ENCODE assay signal across 13 cellular contexts in the genomic region with DNA sequence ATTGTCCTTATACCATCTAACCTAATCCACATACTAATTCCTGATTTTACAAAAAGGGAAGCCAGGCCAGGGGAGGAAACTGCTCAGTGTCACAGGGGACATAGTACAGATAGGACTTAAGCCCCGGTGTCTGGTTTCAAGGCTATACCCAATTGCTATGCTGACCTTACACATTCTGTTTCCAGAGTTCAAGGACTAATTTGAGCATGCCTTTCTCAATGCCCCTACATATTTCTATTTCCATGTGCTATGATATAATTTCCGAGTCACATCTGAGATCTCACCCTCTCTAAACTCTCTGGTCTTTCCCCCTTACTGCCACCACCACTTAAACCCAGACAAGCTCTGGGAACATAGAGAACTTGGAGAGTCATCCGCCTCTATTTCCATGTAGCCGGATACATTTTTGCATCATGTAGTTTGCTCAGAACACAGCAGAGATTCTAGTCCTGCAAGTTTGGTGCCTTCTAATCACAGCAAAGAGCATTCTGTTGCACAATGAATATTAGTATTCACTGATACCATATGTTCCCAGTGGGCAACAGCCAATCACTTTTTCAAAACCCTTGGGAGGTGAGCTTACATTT. TPM values are rescaled to one million over a fixed set of nuclear protein-coding genes. Genes with fewer than 3 reads are reported as not detected.
DNase-seq lines count a peak whose midpoint lies in the region; ATAC-seq and TF ChIP-seq lines count a peak whose summit lies in the region.
"Had no signal": no experiment of that assay in that cellular context is flagged by ENCODE, and none has a peak within 500 bp of the region (broad histone marks: within the 10 kb centered on the region; RNA-seq: fewer than 3 reads in every experiment).

No MANE protein-coding gene starts in this region.

- no peak for ATAC-seq in HG03196 (IDR thresholded peaks at IDR 0.05; ENCODE audit: unreplicated experiment)
- ATAC-seq: gastroesophageal sphincter had no signal

- H3K9ac ChIP-seq in liver (ENCODE audit: low read depth in 1 of 2, low read length in 2 of 2), result no peak overlapping the region
- H3K9ac ChIP-seq: KMS-11, neural progenitor cell had no signal

- DNase-seq in AG09319 (ENCODE audit: extremely low read depth, low read depth) (peak; percentile 16), LHCN-M2 (ENCODE audit: low read depth) (peak; percentile 63), astrocyte of the spinal cord (ENCODE audit: low read depth, low spot score) (peak; percentile 11), GM10248 (ENCODE audit: extremely low spot score) (no peak), NCI-H446 treated with DMSO at 0.1 percent for 48 hours (lab: John Stamatoyannopoulos, UW) (no peak), NCI-H146 treated with DMSO at 0.1 percent for 48 hours (lab: John Stamatoyannopoulos, UW; ENCODE audit: unreplicated experiment) (no peak)
- DNase-seq: activated naive CD8-positive, alpha-beta T cell treated with anti-CD3 and anti-CD28 coated beads for 36 hours; AML-193 had no signal

- no peaks in the 10 kb centered on the region for H3K9me3 ChIP-seq in liver (ENCODE audit: control insufficient read depth in 4 of 4, low read length in 3 of 4)
- H3K9me3 ChIP-seq: gastroesophageal sphincter had no signal

- CTCF ChIA-PET in GM10248 (lab: Yijun Ruan, JAX), result interaction anchor here (1.5 kb wide), 1 partner anchor 44 kb away, joined by 3 read pairs; no protein-coding TSS in a partner anchor

- H3K4me3 ChIP-seq in astrocyte of the spinal cord (ENCODE audit: low read depth, low read length) (no peak overlapping the region), liver (ENCODE audit: low read depth in 1 of 3, low read length in 3 of 3) (no peak overlapping the region)
- H3K4me3 ChIP-seq: gastroesophageal sphincter, neural progenitor cell had no signal

- POLR2A ChIA-PET in GM10248 (lab: Yijun Ruan, JAX), result no interaction called here

- H3K36me3 ChIP-seq in liver (ENCODE audit: control insufficient read depth in 4 of 4, insufficient read depth in 3 of 4, low read depth in 1 of 4, low read length in 3 of 4), result no peaks in the 10 kb centered on the region
- H3K36me3 ChIP-seq: gastroesophageal sphincter, neural progenitor cell had no signal

- no peak overlapping the region for H3K27ac ChIP-seq in liver (ENCODE audit: low read depth in 1 of 2, low read length in 2 of 2)
- H3K27ac ChIP-seq: gastroesophageal sphincter, KMS-11, neural progenitor cell had no signal

- H3K4me1 ChIP-seq in liver (ENCODE audit: control insufficient read depth in 4 of 4, insufficient read depth in 4 of 4, low read length in 3 of 4), result peaks cover 0 to 7% (median 3%) of the 10 kb centered on the region in 4 donors
- H3K4me1 ChIP-seq: gastroesophageal sphincter, neural progenitor cell had no signal

- no peaks in the 10 kb centered on the region for H3K27me3 ChIP-seq in liver (ENCODE audit: control insufficient read depth in 4 of 4, insufficient read depth in 4 of 4, low read length in 3 of 4)
- H3K27me3 ChIP-seq: gastroesophageal sphincter, neural progenitor cell had no signal

- TF ChIP-seq RAD21 in liver (IDR thresholded peaks at IDR 0.05), result no peak

- 71% methylated on average over 4 of the region's 4 CpGs for WGBS in liver

- TF ChIP-seq CTCF in AG09319 (IDR thresholded peaks at IDR 0.05; ENCODE audit: low read depth, low read length) (no peak), astrocyte of the spinal cord (IDR thresholded peaks at IDR 0.05; ENCODE audit: low read depth, low read length) (no peak), liver (IDR thresholded peaks at IDR 0.05; ENCODE audit: low read depth, low read length, missing input control) (no peak), GM10248 (IDR thresholded peaks at IDR 0.05; ENCODE audit: control extremely low read depth, extremely low read depth, low read depth, missing control alignments) (no peak)

- in situ Hi-C loops in astrocyte of the spinal cord (cut with HindIII; ENCODE audit: low sequenced_read_pairs), result no loop called here

TF ChIP-seq in liver, 16 proteins besides CTCF, POLR2A, EP300 and RAD21:
- TF ChIP-seq HNF4G (IDR thresholded peaks at IDR 0.05), result no peak
- TF ChIP-seq GABPA (IDR thresholded peaks at IDR 0.05 in 1 of 2, conservative IDR thresholded peaks at IDR 0.05 in 1 of 2), result no peak
- TF ChIP-seq, protein P1, sequence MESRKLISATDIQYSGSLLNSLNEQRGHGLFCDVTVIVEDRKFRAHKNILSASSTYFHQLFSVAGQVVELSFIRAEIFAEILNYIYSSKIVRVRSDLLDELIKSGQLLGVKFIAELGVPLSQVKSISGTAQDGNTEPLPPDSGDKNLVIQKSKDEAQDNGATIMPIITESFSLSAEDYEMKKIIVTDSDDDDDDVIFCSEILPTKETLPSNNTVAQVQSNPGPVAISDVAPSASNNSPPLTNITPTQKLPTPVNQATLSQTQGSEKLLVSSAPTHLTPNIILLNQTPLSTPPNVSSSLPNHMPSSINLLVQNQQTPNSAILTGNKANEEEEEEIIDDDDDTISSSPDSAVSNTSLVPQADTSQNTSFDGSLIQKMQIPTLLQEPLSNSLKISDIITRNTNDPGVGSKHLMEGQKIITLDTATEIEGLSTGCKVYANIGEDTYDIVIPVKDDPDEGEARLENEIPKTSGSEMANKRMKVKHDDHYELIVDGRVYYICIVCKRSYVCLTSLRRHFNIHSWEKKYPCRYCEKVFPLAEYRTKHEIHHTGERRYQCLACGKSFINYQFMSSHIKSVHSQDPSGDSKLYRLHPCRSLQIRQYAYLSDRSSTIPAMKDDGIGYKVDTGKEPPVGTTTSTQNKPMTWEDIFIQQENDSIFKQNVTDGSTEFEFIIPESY (IDR thresholded peaks at IDR 0.05), result no peak
- no peak for TF ChIP-seq RXRA (IDR thresholded peaks at IDR 0.05)
- TF ChIP-seq, protein P2, sequence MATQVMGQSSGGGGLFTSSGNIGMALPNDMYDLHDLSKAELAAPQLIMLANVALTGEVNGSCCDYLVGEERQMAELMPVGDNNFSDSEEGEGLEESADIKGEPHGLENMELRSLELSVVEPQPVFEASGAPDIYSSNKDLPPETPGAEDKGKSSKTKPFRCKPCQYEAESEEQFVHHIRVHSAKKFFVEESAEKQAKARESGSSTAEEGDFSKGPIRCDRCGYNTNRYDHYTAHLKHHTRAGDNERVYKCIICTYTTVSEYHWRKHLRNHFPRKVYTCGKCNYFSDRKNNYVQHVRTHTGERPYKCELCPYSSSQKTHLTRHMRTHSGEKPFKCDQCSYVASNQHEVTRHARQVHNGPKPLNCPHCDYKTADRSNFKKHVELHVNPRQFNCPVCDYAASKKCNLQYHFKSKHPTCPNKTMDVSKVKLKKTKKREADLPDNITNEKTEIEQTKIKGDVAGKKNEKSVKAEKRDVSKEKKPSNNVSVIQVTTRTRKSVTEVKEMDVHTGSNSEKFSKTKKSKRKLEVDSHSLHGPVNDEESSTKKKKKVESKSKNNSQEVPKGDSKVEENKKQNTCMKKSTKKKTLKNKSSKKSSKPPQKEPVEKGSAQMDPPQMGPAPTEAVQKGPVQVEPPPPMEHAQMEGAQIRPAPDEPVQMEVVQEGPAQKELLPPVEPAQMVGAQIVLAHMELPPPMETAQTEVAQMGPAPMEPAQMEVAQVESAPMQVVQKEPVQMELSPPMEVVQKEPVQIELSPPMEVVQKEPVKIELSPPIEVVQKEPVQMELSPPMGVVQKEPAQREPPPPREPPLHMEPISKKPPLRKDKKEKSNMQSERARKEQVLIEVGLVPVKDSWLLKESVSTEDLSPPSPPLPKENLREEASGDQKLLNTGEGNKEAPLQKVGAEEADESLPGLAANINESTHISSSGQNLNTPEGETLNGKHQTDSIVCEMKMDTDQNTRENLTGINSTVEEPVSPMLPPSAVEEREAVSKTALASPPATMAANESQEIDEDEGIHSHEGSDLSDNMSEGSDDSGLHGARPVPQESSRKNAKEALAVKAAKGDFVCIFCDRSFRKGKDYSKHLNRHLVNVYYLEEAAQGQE (IDR thresholded peaks at IDR 0.05), result no peak
- TF ChIP-seq TAF1 (conservative IDR thresholded peaks at IDR 0.05), result no peak
- TF ChIP-seq NR2F2 (IDR thresholded peaks at IDR 0.05), result peak; percentile 24
- TF ChIP-seq, protein P3, sequence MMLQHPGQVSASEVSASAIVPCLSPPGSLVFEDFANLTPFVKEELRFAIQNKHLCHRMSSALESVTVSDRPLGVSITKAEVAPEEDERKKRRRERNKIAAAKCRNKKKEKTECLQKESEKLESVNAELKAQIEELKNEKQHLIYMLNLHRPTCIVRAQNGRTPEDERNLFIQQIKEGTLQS (IDR thresholded peaks at IDR 0.05), result no peak
- no peak for TF ChIP-seq HNF4A (conservative IDR thresholded peaks at IDR 0.05)
TF ChIP-seq in liver: peak in this region for 1.

RNA-seq across cellular contexts. Expression of a gene that starts 34.2 kb away (rescaled TPM):
- 0.90 and 1.6 TPM in 2 replicates for total RNA-seq in LHCN-M2 (2014; rRNA removed)
- polyA plus RNA-seq in LHCN-M2 (2012), result 2.5 TPM
- total RNA-seq in liver, result 1 to 10 TPM; 5.7 to 7.2 TPM
- polyA plus RNA-seq in liver, result 1 to 10 TPM; 2.3 to 2.5 TPM

Comparison
In these comparisons a context has a peak if more than half of its experiments do, and no peak if none do; other contexts are left out.
1. DNase-seq: peak in AG09319 (single experiment), LHCN-M2 (single experiment) and astrocyte of the spinal cord (single experiment); none in GM10248 (single experiment), NCI-H446 treated with DMSO at 0.1 percent for 48 hours (single experiment) and NCI-H146 treated with DMSO at 0.1 percent for 48 hours (single experiment).